19 cellular contexts compared by ENCODE assay signal in genomic region chr13:24893863-24894262, GRCh38.
"Had no signal": no experiment of that assay in that cellular context is flagged by ENCODE, and none has a peak within 500 bp of the region (broad histone marks: within the 10 kb centered on the region; RNA-seq: fewer than 3 reads in every experiment).

No MANE protein-coding gene starts in this region.

- H3K36me3 ChIP-seq: adrenal gland, gastrocnemius medialis had no signal

- H3K27me3 ChIP-seq: adrenal gland, gastrocnemius medialis, heart left ventricle, stomach had no signal

- H3K27ac Mint-ChIP-seq: activated T-helper 1 cell treated with anti-CD3 and anti-CD28 coated beads, Interleukin-12 subunit alpha, Interleukin-12 subunit beta, Interleukin-2, Interleukin-4 antibody, amounts not matched to agents 30 ng/mL and 10 ng/mL and 1 ng/mL, durations not matched to agents 14 hours and 24 hours and 36 hours; stimulated activated effector memory CD8-positive, alpha-beta T cell treated with anti-CD3 and anti-CD28 coated beads, Interleukin-12 subunit alpha, Interleukin-12 subunit beta, amount 100 ng/mL, for 72 hours had no signal

- H3K9me3 ChIP-seq: adrenal gland, gastrocnemius medialis, heart left ventricle, stomach had no signal

- H3K9me3 Mint-ChIP-seq: activated naive CD4-positive, alpha-beta T cell treated with anti-CD3 and anti-CD28 coated beads, Interleukin-2, amount 50 U/mL, for 72 hours; activated T-helper 1 cell treated with anti-CD3 and anti-CD28 coated beads, Interleukin-12 subunit alpha, Interleukin-12 subunit beta, Interleukin-2, Interleukin-4 antibody, amounts not matched to agents 30 ng/mL and 10 ng/mL and 1 ng/mL, durations not matched to agents 14 hours and 24 hours and 36 hours; naive thymus-derived CD8-positive, alpha-beta T cell; stimulated activated effector memory CD8-positive, alpha-beta T cell treated with anti-CD3 and anti-CD28 coated beads, Interleukin-12 subunit alpha, Interleukin-12 subunit beta, amount 100 ng/mL, for 72 hours had no signal

- H3K4me3 ChIP-seq: adrenal gland, gastrocnemius medialis, heart left ventricle, smooth muscle cell, stomach had no signal

- H3K27me3 Mint-ChIP-seq: naive thymus-derived CD8-positive, alpha-beta T cell had no signal

- H3K4me1 Mint-ChIP-seq: stimulated activated effector memory CD8-positive, alpha-beta T cell treated with anti-CD3 and anti-CD28 coated beads, Interleukin-12 subunit alpha, Interleukin-12 subunit beta, amount 100 ng/mL, for 72 hours had no signal

- H3K4me3 Mint-ChIP-seq: activated T-helper 1 cell treated with anti-CD3 and anti-CD28 coated beads, Interleukin-12 subunit alpha, Interleukin-12 subunit beta, Interleukin-2, Interleukin-4 antibody, amounts not matched to agents 30 ng/mL and 10 ng/mL and 1 ng/mL, durations not matched to agents 14 hours and 24 hours and 36 hours; stimulated activated effector memory CD8-positive, alpha-beta T cell treated with anti-CD3 and anti-CD28 coated beads, Interleukin-12 subunit alpha, Interleukin-12 subunit beta, amount 100 ng/mL, for 72 hours had no signal

- H3K4me1 ChIP-seq: adrenal gland, gastrocnemius medialis, heart left ventricle, parathyroid adenoma had no signal

- DNase-seq: activated CD4-positive, alpha-beta T cell treated with anti-CD3 and anti-CD28 coated beads for 48 hours; activated CD4-positive, CD25-positive, alpha-beta regulatory T cell; activated gamma-delta T cell treated with Interleukin-2 at 50 U/mL for 16 hours; activated T-cell treated with anti-CD3 and anti-CD28 coated beads for 4 hours; adrenal gland; cerebellar nuclear complex; effector CD4-positive, alpha-beta T cell; gastrocnemius medialis; heart left ventricle; mesendoderm; naive thymus-derived CD8-positive, alpha-beta T cell; stimulated activated CD4-positive, alpha-beta T cell treated with anti-CD3 and anti-CD28 coated beads, Interleukin-4, amount 100 ng/mL, for 24 hours; stomach; trophoblast cell had no signal
